Comparison of ENCODE assay signal across 10 cellular contexts in the genomic region with DNA sequence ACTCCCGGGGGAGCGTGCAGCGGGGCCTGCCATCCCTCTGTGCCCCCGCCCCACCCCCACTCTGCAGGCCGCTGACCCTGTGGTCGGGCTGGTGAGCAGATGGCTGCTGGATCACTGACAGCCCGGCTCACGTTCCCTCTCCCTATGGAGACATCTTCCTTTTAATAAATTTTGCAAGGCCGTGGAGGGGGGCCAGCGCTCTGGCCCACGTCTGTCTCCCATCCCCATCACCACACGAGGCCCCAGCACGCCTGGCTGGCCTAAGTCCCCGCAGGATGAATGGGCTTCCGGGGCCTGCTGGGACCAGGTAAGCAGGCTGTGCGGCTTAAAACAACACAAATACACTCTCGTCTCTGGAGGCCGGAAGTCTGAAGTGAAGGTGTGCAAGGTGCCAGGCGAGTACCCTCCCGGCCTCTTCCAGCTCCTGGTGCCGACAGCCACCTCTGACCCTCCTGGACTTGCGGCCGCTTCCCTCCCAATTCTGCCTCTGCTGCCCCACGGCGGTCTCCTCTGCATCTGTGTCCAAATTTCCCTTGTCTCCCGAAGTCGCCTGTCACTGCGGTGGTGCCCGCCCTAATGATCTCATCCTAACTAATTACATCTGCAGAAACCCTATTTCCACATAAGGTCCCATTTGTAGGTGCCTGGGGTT. TPM values are rescaled to one million over a fixed set of nuclear protein-coding genes. Genes with fewer than 3 reads are reported as not detected.
DNase-seq lines count a peak whose midpoint lies in the region; ATAC-seq and TF ChIP-seq lines count a peak whose summit lies in the region.
"Had no signal": no experiment of that assay in that cellular context is flagged by ENCODE, and none has a peak within 500 bp of the region (broad histone marks: within the 10 kb centered on the region; RNA-seq: fewer than 3 reads in every experiment).

No MANE protein-coding gene starts in this region.

- TF ChIP-seq POLR2A in erythroblast (IDR thresholded peaks at IDR 0.05; ENCODE audit: low read length) = no peak

- H3K27me3 ChIP-seq in HUES64 (ENCODE audit: insufficient read depth, low read length) (no peaks in the 10 kb centered on the region), mucosa of rectum (ENCODE audit: control insufficient read depth in 2 of 2, insufficient read depth in 2 of 2, low read length in 2 of 2) (no peaks in the 10 kb centered on the region)
- H3K27me3 ChIP-seq: neutrophil had no signal

- H3K4me1 ChIP-seq in HUES64 (ENCODE audit: insufficient read depth, low read length) = peaks cover 14% of the 10 kb centered on the region
- H3K4me1 ChIP-seq in mucosa of rectum (ENCODE audit: control insufficient read depth in 2 of 2, insufficient read depth in 2 of 2, low read length in 2 of 2) = peaks cover 0 to 2% of the 10 kb centered on the region in 2 donors

- WGBS in HUES64 = 52% methylated on average over 29 of the region's 29 CpGs

- peak overlapping the region; percentile 82 for H3K27ac ChIP-seq in HUES64 (ENCODE audit: low read depth, low read length)
- H3K27ac ChIP-seq in mucosa of rectum (ENCODE audit: low read depth in 2 of 2, low read length in 2 of 2) = peak overlapping the region; percentile 0 to 23
- H3K27ac ChIP-seq: neutrophil had no signal

- DNase-seq in AG10803 (ENCODE audit: low read depth) = peak; percentile 54
- peak; percentile 80 to 90 for DNase-seq in erythroblast (lab: John Stamatoyannopoulos, UW)
- no peak for DNase-seq in KBM-7
- no peak for DNase-seq in D341Med (ENCODE audit: low spot score)
- DNase-seq: CD8-positive, alpha-beta T cell had no signal

- no peak for TF ChIP-seq CTCF in AG10803 (conservative IDR thresholded peaks at IDR 0.05; ENCODE audit: low read length)

- ATAC-seq in GM21367 (IDR thresholded peaks at IDR 0.05; ENCODE audit: unreplicated experiment) (no peak), HG03439 (IDR thresholded peaks at IDR 0.05; ENCODE audit: unreplicated experiment) (no peak)
- ATAC-seq: CD8-positive, alpha-beta T cell had no signal

- no peaks in the 10 kb centered on the region for H3K9me3 ChIP-seq in HUES64 (ENCODE audit: insufficient read depth, low read depth, low read length)
- H3K9me3 ChIP-seq in mucosa of rectum (ENCODE audit: control insufficient read depth in 2 of 2, low read length in 2 of 2) = no peaks in the 10 kb centered on the region
- H3K9me3 ChIP-seq: neutrophil had no signal

- H3K36me3 ChIP-seq in HUES64 (ENCODE audit: insufficient read depth, low read length) (no peaks in the 10 kb centered on the region), mucosa of rectum (ENCODE audit: control insufficient read depth in 2 of 2, insufficient read depth in 2 of 2, low read length in 2 of 2) (no peaks in the 10 kb centered on the region)
- H3K36me3 ChIP-seq: neutrophil had no signal

- in situ Hi-C loops in KBM-7 (cut with MboI; ENCODE audit: low pct_unique_long_range_greater_than_20kb, low sequenced_read_pairs) = no loop called here

- H3K9ac ChIP-seq in HUES64 (ENCODE audit: low read depth, low read length) (peak overlapping the region; percentile 52), mucosa of rectum (ENCODE audit: low read depth in 1 of 2, low read length in 2 of 2) (peak overlapping the region in 1 of 2 donors; percentile 4)

- no peak overlapping the region; the same call in 1 of the 2 replicates for H3K4me3 ChIP-seq in AG10803 (ENCODE audit: low read length)
- H3K4me3 ChIP-seq in HUES64 (ENCODE audit: low read length) = no peak overlapping the region
- H3K4me3 ChIP-seq in mucosa of rectum (ENCODE audit: low read length in 2 of 2) = no peak overlapping the region

RNA-seq across cellular contexts. Expression of gene PTBP1, which starts 8.3 kb away (rescaled TPM):
- polyA plus RNA-seq in HUES64 (2013, experiment 1 of 2) = 388 TPM
- 354 TPM for polyA plus RNA-seq in HUES64 (2013, experiment 2 of 2)

RNA-seq across cellular contexts. Expression of gene PLPPR3, which starts 32.8 kb away (rescaled TPM):
- polyA plus RNA-seq in HUES64 (2013, experiment 1 of 2) = 34.9 TPM
- polyA plus RNA-seq in HUES64 (2013, experiment 2 of 2) = 47.1 TPM

RNA-seq across cellular contexts. Expression of gene MISP, which starts 38.0 kb away (rescaled TPM):
- polyA plus RNA-seq in HUES64 (2013, experiment 1 of 2) = 0.55 TPM
- 0.32 TPM for polyA plus RNA-seq in HUES64 (2013, experiment 2 of 2)

RNA-seq across cellular contexts. Expression of gene AZU1, which starts 38.7 kb away (rescaled TPM):
- 0.25 TPM for polyA plus RNA-seq in HUES64 (2013, experiment 1 of 2)
- not detected for polyA plus RNA-seq in HUES64 (2013, experiment 2 of 2)

RNA-seq across cellular contexts. Expression of gene PRTN3, which starts 51.9 kb away (rescaled TPM):
- not detected for polyA plus RNA-seq in HUES64 (2013, experiment 1 of 2)
- polyA plus RNA-seq in HUES64 (2013, experiment 2 of 2) = not detected

Comparison
In these comparisons a context has a peak if more than half of its experiments do, and no peak if none do; other contexts are left out.
1. DNase-seq: peak in AG10803 (single experiment) and erythroblast (2 of 2); none in KBM-7 (single experiment) and D341Med (single experiment).